Comparison of ENCODE assay signal across 21 cellular contexts in the genomic region with DNA sequence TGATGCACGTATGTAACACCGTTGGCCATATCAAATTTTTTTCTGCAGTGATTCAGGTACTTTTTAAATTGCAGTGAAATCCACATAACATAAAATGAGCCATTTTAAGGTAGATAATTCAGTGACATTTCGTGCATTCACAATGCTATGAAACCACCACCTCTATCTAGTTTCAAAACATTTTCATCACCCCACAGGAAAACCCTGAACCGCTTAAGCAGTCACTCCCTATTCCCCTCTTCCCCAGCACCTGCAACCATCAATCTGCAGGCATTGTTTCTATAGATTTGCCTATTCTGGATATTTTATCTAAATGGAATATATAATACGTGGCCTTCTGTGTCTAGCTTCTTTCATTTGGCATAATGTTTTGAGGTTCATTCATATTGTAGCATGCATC.
"Had no signal": no experiment of that assay in that cellular context is flagged by ENCODE, and none has a peak within 500 bp of the region (broad histone marks: within the 10 kb centered on the region; RNA-seq: fewer than 3 reads in every experiment).

No MANE protein-coding gene starts in this region.

- H3K9me3 ChIP-seq: esophagus squamous epithelium, left lung, lower lobe of right lung, ovary, suprapubic skin, thyroid gland had no signal

- H3K27ac Mint-ChIP-seq: immature natural killer cell; memory B cell; mesothelial cell of epicardium; natural killer cell treated with Interleukin-12 subunit alpha and Interleukin-12 subunit beta and Interleukin-15 and Interleukin-18, amount 100 ng/mL, for 72 hours; neural progenitor cell; stimulated activated effector memory CD8-positive, alpha-beta T cell treated with anti-CD3 and anti-CD28 coated beads, Interleukin-12 subunit alpha, Interleukin-12 subunit beta, amount 100 ng/mL, for 72 hours; type B pancreatic cell had no signal

- H3K4me2 ChIP-seq: neural progenitor cell, smooth muscle cell had no signal

- H2AFZ ChIP-seq: neural progenitor cell had no signal

- H3K4me1 ChIP-seq: esophagus squamous epithelium, left lung, lower lobe of right lung, neural progenitor cell, suprapubic skin, thyroid gland had no signal

- H3K4me3 ChIP-seq: esophagus squamous epithelium, left lung, lower lobe of right lung, neural progenitor cell, ovary, smooth muscle cell, suprapubic skin, thyroid gland had no signal

- H3K36me3 Mint-ChIP-seq: immature natural killer cell; memory B cell; mesothelial cell of epicardium; natural killer cell treated with Interleukin-12 subunit alpha and Interleukin-12 subunit beta and Interleukin-15 and Interleukin-18, amount 100 ng/mL, for 72 hours; neural progenitor cell; stimulated activated effector memory CD8-positive, alpha-beta T cell treated with anti-CD3 and anti-CD28 coated beads, Interleukin-12 subunit alpha, Interleukin-12 subunit beta, amount 100 ng/mL, for 72 hours; type B pancreatic cell had no signal

- H3K4me3 Mint-ChIP-seq: immature natural killer cell; memory B cell; mesothelial cell of epicardium; natural killer cell treated with Interleukin-12 subunit alpha and Interleukin-12 subunit beta and Interleukin-15 and Interleukin-18, amount 100 ng/mL, for 72 hours; neural progenitor cell; stimulated activated effector memory CD8-positive, alpha-beta T cell treated with anti-CD3 and anti-CD28 coated beads, Interleukin-12 subunit alpha, Interleukin-12 subunit beta, amount 100 ng/mL, for 72 hours; type B pancreatic cell had no signal

- H3K27me3 ChIP-seq: neural progenitor cell, ovary, thyroid gland had no signal

- ATAC-seq: left lung; lower lobe of right lung; natural killer cell treated with Interleukin-12 subunit alpha and Interleukin-12 subunit beta and Interleukin-15 and Interleukin-18, amount 100 ng/mL, for 72 hours; stimulated activated effector memory CD8-positive, alpha-beta T cell treated with anti-CD3 and anti-CD28 coated beads, Interleukin-12 subunit alpha, Interleukin-12 subunit beta, amount 100 ng/mL, for 72 hours; stimulated activated naive CD8-positive, alpha-beta T cell treated with anti-CD3 and anti-CD28 coated beads, Interleukin-15, Interleukin-2, amounts not matched to agents 100 U/mL and 50 U/mL, for 24 hours had no signal

- H3K4me1 Mint-ChIP-seq: immature natural killer cell; memory B cell; mesothelial cell of epicardium; neural progenitor cell; stimulated activated effector memory CD8-positive, alpha-beta T cell treated with anti-CD3 and anti-CD28 coated beads, Interleukin-12 subunit alpha, Interleukin-12 subunit beta, amount 100 ng/mL, for 72 hours had no signal

- H3K36me3 ChIP-seq: esophagus squamous epithelium, left lung, lower lobe of right lung, neural progenitor cell, ovary, suprapubic skin, thyroid gland had no signal

- DNase-seq: dermis blood vessel endothelial cell; esophagus squamous epithelium; foreskin fibroblast; immature natural killer cell; left lung; lower lobe of right lung; nucleus accumbens; ovary; right cardiac atrium; stimulated activated CD4-positive, alpha-beta T cell treated with anti-CD3 and anti-CD28 coated beads, Interleukin-2, amount 100 ng/mL, for 48 hours; stimulated activated CD8-positive, alpha-beta memory T cell treated with anti-CD3 and anti-CD28 coated beads, Interleukin-4, amount 100 ng/mL, for 48 hours; stimulated activated naive CD8-positive, alpha-beta T cell treated with anti-CD3 and anti-CD28 coated beads, Interleukin-15, Interleukin-2, amounts not matched to agents 100 U/mL and 50 U/mL, for 24 hours; thyroid gland had no signal

- H3K9ac ChIP-seq: neural progenitor cell had no signal

- H3K27ac ChIP-seq: esophagus squamous epithelium, left lung, lower lobe of right lung, neural progenitor cell, ovary, suprapubic skin, thyroid gland had no signal

- H3K9me3 Mint-ChIP-seq: immature natural killer cell; memory B cell; mesothelial cell of epicardium; natural killer cell treated with Interleukin-12 subunit alpha and Interleukin-12 subunit beta and Interleukin-15 and Interleukin-18, amount 100 ng/mL, for 72 hours; neural progenitor cell; stimulated activated effector memory CD8-positive, alpha-beta T cell treated with anti-CD3 and anti-CD28 coated beads, Interleukin-12 subunit alpha, Interleukin-12 subunit beta, amount 100 ng/mL, for 72 hours; type B pancreatic cell had no signal
